14 cellular contexts compared by ENCODE assay signal in the genomic region with DNA sequence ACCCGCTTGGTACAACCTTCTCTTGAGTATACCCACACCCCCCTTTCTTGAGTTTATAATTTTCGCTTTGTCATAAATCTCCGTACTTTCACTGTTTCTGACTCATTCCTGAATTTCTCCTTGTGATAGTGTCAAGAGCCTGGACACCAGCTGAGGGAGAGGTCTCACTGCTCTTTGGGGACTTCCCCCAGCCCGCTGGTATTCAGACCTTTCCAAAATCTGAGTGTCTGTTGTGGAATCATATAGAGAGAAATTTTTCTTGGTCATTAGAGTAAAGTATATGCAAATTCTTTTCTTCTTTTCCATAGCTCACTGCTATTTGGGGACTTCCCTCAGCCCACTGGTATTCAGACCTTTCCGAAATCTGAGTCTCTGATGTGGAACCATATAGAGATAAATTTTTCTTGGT. TPM values are rescaled to one million over a fixed set of nuclear protein-coding genes. Genes with fewer than 3 reads are reported as not detected.
A peak's percentile ranks its signal among the peaks of the same experiment; 100 is the strongest.
DNase-seq lines count a peak whose midpoint lies in the region; ATAC-seq and TF ChIP-seq lines count a peak whose summit lies in the region.
"Had no signal": no experiment of that assay in that cellular context is flagged by ENCODE, and none has a peak within 500 bp of the region (broad histone marks: within the 10 kb centered on the region; RNA-seq: fewer than 3 reads in every experiment).

No MANE protein-coding gene starts in this region.

- peaks cover 5% of the 10 kb centered on the region; the same call in 1 of the 2 replicates for H3K4me1 ChIP-seq in HEK293 (ENCODE audit: control insufficient read depth, insufficient read depth, low read length)
- H3K4me1 ChIP-seq: BLaER1 had no signal

- H3K4me3 Mint-ChIP-seq in T-helper 17 cell = no peak overlapping the region
- no peak overlapping the region for H3K4me3 Mint-ChIP-seq in activated T-helper 1 cell treated with anti-CD3 and anti-CD28 coated beads, Interleukin-12 subunit alpha, Interleukin-12 subunit beta, Interleukin-2, Interleukin-4 antibody, amounts not matched to agents 30 ng/mL and 10 ng/mL and 1 ng/mL, durations not matched to agents 14 hours and 24 hours and 36 hours

- POLR2A ChIA-PET in HEK293 (lab: Yijun Ruan, JAX) = interaction anchor here (0.6 kb wide), 1 partner anchor 15 kb away, joined by 3 read pairs; no protein-coding TSS in a partner anchor

- ATAC-seq in GM18498 (IDR thresholded peaks at IDR 0.05; ENCODE audit: unreplicated experiment) (peak; percentile 60), T-helper 17 cell (no peak), HG03469 (IDR thresholded peaks at IDR 0.05; ENCODE audit: unreplicated experiment) (no peak)

- DNase-seq in CD1c-positive myeloid dendritic cell (ENCODE audit: extremely low spot score) (peak; percentile 8), T-helper 17 cell (no peak), cerebellar nuclear complex (lab: John Stamatoyannopoulos, UW) (no peak), NCI-H2029 (lab: John Stamatoyannopoulos, UW) (no peak)
- no peak for DNase-seq in activated T-helper 1 cell treated with anti-CD3 and anti-CD28 coated beads, Interleukin-12 subunit alpha, Interleukin-12 subunit beta, Interleukin-2, Interleukin-4 antibody, amounts not matched to agents 30 ng/mL and 10 ng/mL and 1 ng/mL, durations not matched to agents 14 hours and 24 hours and 36 hours (ENCODE audit: low spot score)
- DNase-seq: activated effector memory CD4-positive, alpha-beta T cell treated with anti-CD3 and anti-CD28 coated beads, Interleukin-2, amount 50 U/mL, for 16 hours; MM.1S; NCI-H2227 treated with DMSO at 0.1 percent for 48 hours had no signal

- H3K9me3 Mint-ChIP-seq in activated T-helper 1 cell treated with anti-CD3 and anti-CD28 coated beads, Interleukin-12 subunit alpha, Interleukin-12 subunit beta, Interleukin-2, Interleukin-4 antibody, amounts not matched to agents 30 ng/mL and 10 ng/mL and 1 ng/mL, durations not matched to agents 14 hours and 24 hours and 36 hours = no peaks in the 10 kb centered on the region

- H3K36me3 Mint-ChIP-seq in T-helper 17 cell (ENCODE audit: low read depth) = peaks cover 3% of the 10 kb centered on the region
- peaks cover 2% of the 10 kb centered on the region for H3K36me3 Mint-ChIP-seq in activated T-helper 1 cell treated with anti-CD3 and anti-CD28 coated beads, Interleukin-12 subunit alpha, Interleukin-12 subunit beta, Interleukin-2, Interleukin-4 antibody, amounts not matched to agents 30 ng/mL and 10 ng/mL and 1 ng/mL, durations not matched to agents 14 hours and 24 hours and 36 hours (ENCODE audit: low read depth)

- peak overlapping the region; percentile 27 for H3K27ac Mint-ChIP-seq in T-helper 17 cell
- H3K27ac Mint-ChIP-seq in activated T-helper 1 cell treated with anti-CD3 and anti-CD28 coated beads, Interleukin-12 subunit alpha, Interleukin-12 subunit beta, Interleukin-2, Interleukin-4 antibody, amounts not matched to agents 30 ng/mL and 10 ng/mL and 1 ng/mL, durations not matched to agents 14 hours and 24 hours and 36 hours = no peak overlapping the region

- no peak overlapping the region for H3K4me3 ChIP-seq in HEK293 (ENCODE audit: low read depth, low read length)
- H3K4me3 ChIP-seq: BLaER1, esophagus muscularis mucosa had no signal

- H3K4me1 Mint-ChIP-seq in T-helper 17 cell = peaks cover 30% of the 10 kb centered on the region
- peaks cover 10% of the 10 kb centered on the region for H3K4me1 Mint-ChIP-seq in activated T-helper 1 cell treated with anti-CD3 and anti-CD28 coated beads, Interleukin-12 subunit alpha, Interleukin-12 subunit beta, Interleukin-2, Interleukin-4 antibody, amounts not matched to agents 30 ng/mL and 10 ng/mL and 1 ng/mL, durations not matched to agents 14 hours and 24 hours and 36 hours (ENCODE audit: low read depth)

- H3K36me3 ChIP-seq in HEK293 (ENCODE audit: control insufficient read depth in 2 of 2, insufficient read depth in 1 of 2, low read length in 2 of 2) = no peaks in the 10 kb centered on the region
- H3K36me3 ChIP-seq: esophagus muscularis mucosa had no signal

- H3K27me3 Mint-ChIP-seq in T-helper 17 cell = no peaks in the 10 kb centered on the region
- H3K27me3 Mint-ChIP-seq in activated T-helper 1 cell treated with anti-CD3 and anti-CD28 coated beads, Interleukin-12 subunit alpha, Interleukin-12 subunit beta, Interleukin-2, Interleukin-4 antibody, amounts not matched to agents 30 ng/mL and 10 ng/mL and 1 ng/mL, durations not matched to agents 14 hours and 24 hours and 36 hours (ENCODE audit: insufficient read depth) = peaks cover 2% of the 10 kb centered on the region

- CTCF ChIA-PET in HEK293 (lab: Yijun Ruan, JAX) = no interaction called here

- H3K9me3 ChIP-seq in HEK293 (ENCODE audit: control insufficient read depth, insufficient read depth, low read depth, low read length) = no peaks in the 10 kb centered on the region
- H3K9me3 ChIP-seq in T-helper 17 cell (ENCODE audit: control insufficient read depth, low read length, poor library complexity, severe bottlenecking) = no peaks in the 10 kb centered on the region
- H3K9me3 ChIP-seq: esophagus muscularis mucosa had no signal

- intact Hi-C loops in activated T-helper 1 cell treated with anti-CD3 and anti-CD28 coated beads, Interleukin-12 subunit alpha, Interleukin-12 subunit beta, Interleukin-2, Interleukin-4 antibody, amounts not matched to agents 30 ng/mL and 10 ng/mL and 1 ng/mL, durations not matched to agents 14 hours and 24 hours and 36 hours (cut with micrococcal nuclease) = no loop called here

- TF ChIP-seq CTCF in HEK293 (tag by site-specific recombination; IDR thresholded peaks at IDR 0.05) = no peak

- no peak overlapping the region for H3K27ac ChIP-seq in HEK293 (ENCODE audit: extremely low read depth, low read depth, low read length)
- H3K27ac ChIP-seq: BLaER1, esophagus muscularis mucosa, HL-60 had no signal

TF ChIP-seq in HEK293, 187 proteins besides CTCF, POLR2A, EP300 and RAD21:
- TF ChIP-seq TRIM28 (IDR thresholded peaks at IDR 0.05; ENCODE audit: borderline replicate concordance, low read length) (no peak), RBAK (tag by site-specific recombination; IDR thresholded peaks at IDR 0.05) (no peak), PRDM1 (tag by site-specific recombination; IDR thresholded peaks at IDR 0.05) (peak; percentile 53), ZNF175 (tag by site-specific recombination; IDR thresholded peaks at IDR 0.05) (no peak), SP2 (tag by site-specific recombination; IDR thresholded peaks at IDR 0.05) (no peak)
- TF ChIP-seq, protein P1, sequence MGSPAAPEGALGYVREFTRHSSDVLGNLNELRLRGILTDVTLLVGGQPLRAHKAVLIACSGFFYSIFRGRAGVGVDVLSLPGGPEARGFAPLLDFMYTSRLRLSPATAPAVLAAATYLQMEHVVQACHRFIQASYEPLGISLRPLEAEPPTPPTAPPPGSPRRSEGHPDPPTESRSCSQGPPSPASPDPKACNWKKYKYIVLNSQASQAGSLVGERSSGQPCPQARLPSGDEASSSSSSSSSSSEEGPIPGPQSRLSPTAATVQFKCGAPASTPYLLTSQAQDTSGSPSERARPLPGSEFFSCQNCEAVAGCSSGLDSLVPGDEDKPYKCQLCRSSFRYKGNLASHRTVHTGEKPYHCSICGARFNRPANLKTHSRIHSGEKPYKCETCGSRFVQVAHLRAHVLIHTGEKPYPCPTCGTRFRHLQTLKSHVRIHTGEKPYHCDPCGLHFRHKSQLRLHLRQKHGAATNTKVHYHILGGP (tag by site-specific recombination; IDR thresholded peaks at IDR 0.05) = no peak
- TF ChIP-seq, protein P2, sequence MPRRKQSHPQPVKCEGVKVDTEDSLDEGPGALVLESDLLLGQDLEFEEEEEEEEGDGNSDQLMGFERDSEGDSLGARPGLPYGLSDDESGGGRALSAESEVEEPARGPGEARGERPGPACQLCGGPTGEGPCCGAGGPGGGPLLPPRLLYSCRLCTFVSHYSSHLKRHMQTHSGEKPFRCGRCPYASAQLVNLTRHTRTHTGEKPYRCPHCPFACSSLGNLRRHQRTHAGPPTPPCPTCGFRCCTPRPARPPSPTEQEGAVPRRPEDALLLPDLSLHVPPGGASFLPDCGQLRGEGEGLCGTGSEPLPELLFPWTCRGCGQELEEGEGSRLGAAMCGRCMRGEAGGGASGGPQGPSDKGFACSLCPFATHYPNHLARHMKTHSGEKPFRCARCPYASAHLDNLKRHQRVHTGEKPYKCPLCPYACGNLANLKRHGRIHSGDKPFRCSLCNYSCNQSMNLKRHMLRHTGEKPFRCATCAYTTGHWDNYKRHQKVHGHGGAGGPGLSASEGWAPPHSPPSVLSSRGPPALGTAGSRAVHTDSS (tag by site-specific recombination; IDR thresholded peaks at IDR 0.05) = no peak

RNA-seq across cellular contexts. Expression of a gene that starts 55.3 kb away (rescaled TPM):
- 10 to 100 TPM; 53.9 to 55.7 TPM for total RNA-seq in T-helper 17 cell
- total RNA-seq in activated T-helper 1 cell treated with anti-CD3 and anti-CD28 coated beads, Interleukin-12 subunit alpha, Interleukin-12 subunit beta, Interleukin-2, Interleukin-4 antibody, amounts not matched to agents 30 ng/mL and 10 ng/mL and 1 ng/mL, durations not matched to agents 14 hours and 24 hours and 36 hours = 20.6 and 27.8 TPM in 2 replicates
